In the genomic region with DNA sequence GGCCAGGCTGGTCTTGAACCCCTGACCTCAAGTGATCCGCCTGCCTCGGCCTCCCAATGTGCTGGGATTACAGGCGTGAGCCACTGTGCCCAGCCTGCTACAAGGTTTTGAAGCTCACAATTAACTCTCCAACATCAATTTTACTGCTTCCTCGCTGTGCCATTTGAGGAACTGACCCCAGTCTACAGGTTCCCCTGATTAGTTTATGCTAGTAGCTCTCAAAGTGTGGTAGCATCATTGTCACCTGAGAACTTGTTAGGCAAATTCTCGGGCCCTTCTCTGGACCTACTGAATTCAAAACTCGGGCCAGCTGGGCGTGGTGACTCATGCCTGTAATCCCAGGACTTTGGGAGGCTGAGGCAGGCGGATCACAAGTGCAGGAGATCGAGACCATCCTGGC, we compare ENCODE assay signal across 19 cellular contexts. TPM values are rescaled to one million over a fixed set of nuclear protein-coding genes. Genes with fewer than 3 reads are reported as not detected.
DNase-seq lines count a peak whose midpoint lies in the region; ATAC-seq and TF ChIP-seq lines count a peak whose summit lies in the region.
"Had no signal": no experiment of that assay in that cellular context is flagged by ENCODE, and none has a peak within 500 bp of the region (broad histone marks: within the 10 kb centered on the region; RNA-seq: fewer than 3 reads in every experiment).

No MANE protein-coding gene starts in this region.

- DNase-seq in GM10266 (ENCODE audit: extremely low spot score) (peak; percentile 29), RWPE1 (ENCODE audit: low spot score) (no peak), mesothelial cell of epicardium (ENCODE audit: low spot score in 2 of 2, unreplicated experiment in 2 of 2) (no peak), NCI-H1092 (lab: John Stamatoyannopoulos, UW) (no peak), SKM-1 (lab: John Stamatoyannopoulos, UW; ENCODE audit: unreplicated experiment) (no peak)
- no peak for DNase-seq in stimulated activated CD4-positive, alpha-beta T cell treated with anti-CD3 and anti-CD28 coated beads, Interleukin-15, amount 100 ng/mL, for 24 hours
- DNase-seq: MV-4-11, NCI-H1436, NCI-H2029 treated with DMSO at 0.1 percent for 48 hours, NCI-H748 treated with DMSO at 0.1 percent for 48 hours had no signal

- peaks cover 37% of the 10 kb centered on the region for H3K4me1 Mint-ChIP-seq in mesothelial cell of epicardium

- no peak overlapping the region for H3K4me3 Mint-ChIP-seq in mesothelial cell of epicardium
- H3K4me3 Mint-ChIP-seq: T-helper 1 cell treated with Interleukin-12 subunit alpha and Interleukin-12 subunit beta and Interleukin-4 antibody, amounts not matched to agents 30 μg/mL and 1 μg/mL, for 36 hours had no signal

- CTCF ChIA-PET in RWPE1 (lab: Yijun Ruan, JAX): no interaction called here

- no peaks in the 10 kb centered on the region for H3K9me3 Mint-ChIP-seq in mesothelial cell of epicardium
- H3K9me3 Mint-ChIP-seq: IgD-negative memory B cell; T-helper 1 cell treated with Interleukin-12 subunit alpha and Interleukin-12 subunit beta and Interleukin-4 antibody, amounts not matched to agents 30 μg/mL and 1 μg/mL, for 36 hours had no signal

- POLR2A ChIA-PET in RWPE1 (lab: Yijun Ruan, JAX; ENCODE audit: low non-redundant PET): no interaction called here

- H3K27ac ChIP-seq in RWPE1: peak overlapping the region; percentile 53
- H3K27ac ChIP-seq: A549, C4-2B, HL-60 had no signal

- TF ChIP-seq CTCF in GM10266 (IDR thresholded peaks at IDR 0.05; ENCODE audit: control insufficient read depth, insufficient read depth, low read depth, missing control alignments): no peak
- no peak for TF ChIP-seq CTCF in RWPE1 (conservative IDR thresholded peaks at IDR 0.05; ENCODE audit: low read depth)
- TF ChIP-seq CTCF in mesothelial cell of epicardium (IDR thresholded peaks at IDR 0.05; ENCODE audit: unreplicated experiment): no peak

- no peaks in the 10 kb centered on the region for H3K36me3 Mint-ChIP-seq in mesothelial cell of epicardium
- H3K36me3 Mint-ChIP-seq: IgD-negative memory B cell had no signal

- H3K27me3 Mint-ChIP-seq in mesothelial cell of epicardium (ENCODE audit: low read depth): no peaks in the 10 kb centered on the region

- ATAC-seq in HG02870 (IDR thresholded peaks at IDR 0.05; ENCODE audit: unreplicated experiment): peak; percentile 66
- no peak for ATAC-seq in HG03378 (IDR thresholded peaks at IDR 0.05; ENCODE audit: unreplicated experiment)
- ATAC-seq: A549, Panc1, Right ventricle myocardium inferior had no signal

- H3K27ac Mint-ChIP-seq in mesothelial cell of epicardium: peak overlapping the region; percentile 86
- H3K27ac Mint-ChIP-seq: T-helper 1 cell treated with Interleukin-12 subunit alpha and Interleukin-12 subunit beta and Interleukin-4 antibody, amounts not matched to agents 30 μg/mL and 1 μg/mL, for 36 hours had no signal

RNA-seq across cellular contexts. Expression of gene MCUR1, which starts 49.4 kb away (rescaled TPM):
- total RNA-seq in mesothelial cell of epicardium: 18.1 to 21.7 TPM (median 19.8 TPM) in 3 replicates

RNA-seq across cellular contexts. Expression of gene RANBP9, which starts 53.4 kb away (rescaled TPM):
- total RNA-seq in mesothelial cell of epicardium: 45.5 to 46.9 TPM (median 45.8 TPM) in 3 replicates
